ENCODE assay signal across 8 cellular contexts in genomic region chr4:44629280-44629866, GRCh38. TPM values are rescaled to one million over a fixed set of nuclear protein-coding genes. Genes with fewer than 3 reads are reported as not detected.
DNase-seq lines count a peak whose midpoint lies in the region; ATAC-seq and TF ChIP-seq lines count a peak whose summit lies in the region.

No MANE protein-coding gene starts in this region.

- intact Hi-C loops in Panc1 (cut with micrococcal nuclease; ENCODE audit: unreplicated experiment), result no loop called here
- intact Hi-C loops in adrenal gland (cut with DNase I), result no loop called here
- intact Hi-C loops in right cardiac atrium (cut with DNase I), result loop anchor here in 2 of 4 donors (10.0 kb wide), 1 partner anchor 1495 kb away; no protein-coding TSS in a partner anchor
- intact Hi-C loops in gastrocnemius medialis (cut with DNase I; ENCODE audit: low total_unique reads), result loop anchor here (2.0 kb wide), 1 partner anchor 181 kb away; the partner anchor contains the start of gene KCTD8

- no TSS peak for BruUV-seq in Panc1 (replicated peaks; lab: Mats Ljungman, UMichigan)

- peak; percentile 96 for ATAC-seq in GM21786 (IDR thresholded peaks at IDR 0.05; ENCODE audit: unreplicated experiment)
- no peak; the same call in 1 of the 2 replicates for ATAC-seq in Panc1
- ATAC-seq in right cardiac atrium, result peak in 1 of 2 donors; percentile 62
- peak; percentile 54 to 91 for ATAC-seq in gastrocnemius medialis

- H3K4me3 ChIP-seq in Panc1 (ENCODE audit: low read depth in 2 of 2, low read length in 2 of 2), result no peak overlapping the region
- no peak overlapping the region for H3K4me3 ChIP-seq in adrenal gland
- no peak overlapping the region for H3K4me3 ChIP-seq in right cardiac atrium (ENCODE audit: low read length)
- no peak overlapping the region for H3K4me3 ChIP-seq in gastrocnemius medialis

- CTCF ChIA-PET in Panc1 (lab: Charles Lee), result interaction anchor here (0.8 kb wide), 1 partner anchor 46 kb away, joined by 3 read pairs; no protein-coding TSS in a partner anchor

- peak; percentile 17 for DNase-seq in NCI-H345 (lab: John Stamatoyannopoulos, UW)
- DNase-seq in NCI-H345 treated with DMSO at 0.1 percent for 48 hours (lab: John Stamatoyannopoulos, UW; ENCODE audit: unreplicated experiment), result no peak
- peak in 42 of 76 experiments; percentile 0 to 71 (median 35) for DNase-seq in HUDEP-2 (lab: John Stamatoyannopoulos, UW; ENCODE audit: unreplicated experiment in 76 of 76)
- peak; percentile 17 for DNase-seq in Panc1 (ENCODE audit: low read depth, low spot score)
- DNase-seq in adrenal gland, result peak; percentile 27 to 57 (median 33)
- peak in 2 of 3 donors; percentile 15 to 47 for DNase-seq in right cardiac atrium
- no peak for DNase-seq in gastrocnemius medialis

- POLR2A ChIA-PET in Panc1 (lab: Charles Lee), result no interaction called here

- H3K36me3 ChIP-seq in Panc1 (ENCODE audit: control insufficient read depth, insufficient read depth, low read length), result no peaks in the 10 kb centered on the region
- no peaks in the 10 kb centered on the region for H3K36me3 ChIP-seq in adrenal gland (replicated peaks in 1 of 2)
- H3K36me3 ChIP-seq in gastrocnemius medialis, result no peaks in the 10 kb centered on the region

- no peaks in the 10 kb centered on the region for H3K4me1 ChIP-seq in Panc1 (ENCODE audit: control insufficient read depth, insufficient read depth, low read length)
- H3K4me1 ChIP-seq in adrenal gland (replicated peaks in 1 of 2), result no peaks in the 10 kb centered on the region
- H3K4me1 ChIP-seq in right cardiac atrium (ENCODE audit: control insufficient read depth, insufficient read depth, low read length), result no peaks in the 10 kb centered on the region
- H3K4me1 ChIP-seq in gastrocnemius medialis, result no peaks in the 10 kb centered on the region

- in situ Hi-C loops in Panc1 (cut with HindIII; ENCODE audit: low pct_unique_long_range_greater_than_20kb, low sequenced_read_pairs) (no loop called here), gastrocnemius medialis (cut with MboI; ENCODE audit: low sequenced_read_pairs in 4 of 4) (loop anchor here in 1 of 4 donors (25.0 kb wide), 1 partner anchor 92 kb away; no protein-coding TSS in a partner anchor)

- 0 to 3% (median 0%) methylated on average over 2 of the region's 2 CpGs for WGBS in adrenal gland, 4 donors
- WGBS in right cardiac atrium, result 3% methylated on average over 2 of the region's 2 CpGs

- H3K27me3 ChIP-seq in Panc1 (ENCODE audit: control insufficient read depth, insufficient read depth, low read length) (no peaks in the 10 kb centered on the region), adrenal gland (no peaks in the 10 kb centered on the region), right cardiac atrium (ENCODE audit: control insufficient read depth, insufficient read depth) (no peaks in the 10 kb centered on the region), gastrocnemius medialis (no peaks in the 10 kb centered on the region)

- TF ChIP-seq CTCF in Panc1 (IDR thresholded peaks at IDR 0.05) (peak; percentile 68), adrenal gland (IDR thresholded peaks at IDR 0.05) (peak; percentile 34 to 68 (median 52)), gastrocnemius medialis (IDR thresholded peaks at IDR 0.05 in 4 of 5, conservative IDR thresholded peaks at IDR 0.05 in 1 of 5) (peak in 4 of 5 experiments; percentile 32 to 66 (median 52))

- H3K9me3 ChIP-seq in Panc1 (ENCODE audit: control insufficient read depth, insufficient read depth, low read depth, low read length), result no peaks in the 10 kb centered on the region
- H3K9me3 ChIP-seq in adrenal gland (replicated peaks in 1 of 3), result no peaks in the 10 kb centered on the region
- H3K9me3 ChIP-seq in right cardiac atrium (ENCODE audit: control insufficient read depth, low read length), result no peaks in the 10 kb centered on the region
- H3K9me3 ChIP-seq in gastrocnemius medialis, result no peaks in the 10 kb centered on the region

- H3K27ac ChIP-seq in Panc1 (ENCODE audit: low read length) (no peak overlapping the region), adrenal gland (no peak overlapping the region), right cardiac atrium (ENCODE audit: low read length) (no peak overlapping the region), gastrocnemius medialis (no peak overlapping the region)

- no peak for TF ChIP-seq POLR2A in adrenal gland (IDR thresholded peaks at IDR 0.05)
- TF ChIP-seq POLR2A in gastrocnemius medialis (IDR thresholded peaks at IDR 0.05), result no peak

RNA-seq across cellular contexts. Expression of gene YIPF7, which starts 22.1 kb away (rescaled TPM):
- total RNA-seq in Panc1 (2021; ENCODE audit: unreplicated experiment) (not detected), adrenal gland (not detected), right cardiac atrium (1 to 10 TPM; 2.2 to 2.6 (median 2.4) TPM), gastrocnemius medialis (10 to 100 TPM in 1 of 4 donors, 1 to 10 TPM in 2, under 1 TPM in 1; 0.61 to 12.7 (median 5.9) TPM)
- polyA plus RNA-seq in Panc1 (2012; ENCODE audit: insufficient read length), result not detected
- polyA plus RNA-seq in adrenal gland (under 1 TPM in 1 of 3 donors, not detected in 2; 0.07 TPM), right cardiac atrium (0.75 TPM)

RNA-seq across cellular contexts. Expression of gene GUF1, which starts 48.8 kb away (rescaled TPM):
- total RNA-seq in Panc1 (2021; ENCODE audit: unreplicated experiment), result 11.6 TPM
- polyA plus RNA-seq in Panc1 (2012; ENCODE audit: insufficient read length), result 4.2 TPM
- 10 to 100 TPM; 12.9 to 25.5 (median 19.8) TPM for total RNA-seq in adrenal gland
- 10 to 100 TPM; 11.6 to 35.5 (median 12.3) TPM for polyA plus RNA-seq in adrenal gland
- 10 to 100 TPM; 13.7 to 18.8 (median 16.9) TPM for total RNA-seq in right cardiac atrium
- 13.5 TPM for polyA plus RNA-seq in right cardiac atrium
- 10 to 100 TPM; 16.4 to 25.3 (median 18.9) TPM for total RNA-seq in gastrocnemius medialis

Comparison
In these comparisons a context has a peak if more than half of its experiments do, and no peak if none do; other contexts are left out.
1. DNase-seq: peak in NCI-H345 (single experiment), HUDEP-2 (42 of 76), Panc1 (single experiment), adrenal gland (7 of 7) and right cardiac atrium (2 of 3); none in NCI-H345 treated with DMSO at 0.1 percent for 48 hours (single experiment) and gastrocnemius medialis (0 of 2).
2. Peak in every context shown above with its lines, with median percentiles within 50 percentile points of each other: CTCF ChIP-seq.